In genomic region chr6:52577022-52577777, GRCh38 we compare ENCODE assay signal across 1 cellular context.
A peak's percentile ranks its signal among the peaks of the same experiment; 100 is the strongest.
TF ChIP-seq lines count a peak whose summit lies in the region.

TRAM2 (minus strand) TSS chr6:52577060; CDS start chr6:52576915, 145 bp downstream.

TF ChIP-seq in HepG2, 621 proteins besides CTCF, POLR2A, EP300 and RAD21 (continued from another document and continues in another):
- TF ChIP-seq GPN1 (CRISPR knock-in tag; IDR thresholded peaks at IDR 0.05; ENCODE audit: borderline replicate concordance): peak; percentile 62; the same call in 1 of the 2 replicates
- TF ChIP-seq ZFP82 (CRISPR knock-in tag; IDR thresholded peaks at IDR 0.05; ENCODE audit: borderline replicate concordance): peak; percentile 97; the same call in 1 of the 2 replicates
- TF ChIP-seq ZNF75D (CRISPR knock-in tag; IDR thresholded peaks at IDR 0.05; ENCODE audit: borderline replicate concordance): no peak
- TF ChIP-seq, protein P1, sequence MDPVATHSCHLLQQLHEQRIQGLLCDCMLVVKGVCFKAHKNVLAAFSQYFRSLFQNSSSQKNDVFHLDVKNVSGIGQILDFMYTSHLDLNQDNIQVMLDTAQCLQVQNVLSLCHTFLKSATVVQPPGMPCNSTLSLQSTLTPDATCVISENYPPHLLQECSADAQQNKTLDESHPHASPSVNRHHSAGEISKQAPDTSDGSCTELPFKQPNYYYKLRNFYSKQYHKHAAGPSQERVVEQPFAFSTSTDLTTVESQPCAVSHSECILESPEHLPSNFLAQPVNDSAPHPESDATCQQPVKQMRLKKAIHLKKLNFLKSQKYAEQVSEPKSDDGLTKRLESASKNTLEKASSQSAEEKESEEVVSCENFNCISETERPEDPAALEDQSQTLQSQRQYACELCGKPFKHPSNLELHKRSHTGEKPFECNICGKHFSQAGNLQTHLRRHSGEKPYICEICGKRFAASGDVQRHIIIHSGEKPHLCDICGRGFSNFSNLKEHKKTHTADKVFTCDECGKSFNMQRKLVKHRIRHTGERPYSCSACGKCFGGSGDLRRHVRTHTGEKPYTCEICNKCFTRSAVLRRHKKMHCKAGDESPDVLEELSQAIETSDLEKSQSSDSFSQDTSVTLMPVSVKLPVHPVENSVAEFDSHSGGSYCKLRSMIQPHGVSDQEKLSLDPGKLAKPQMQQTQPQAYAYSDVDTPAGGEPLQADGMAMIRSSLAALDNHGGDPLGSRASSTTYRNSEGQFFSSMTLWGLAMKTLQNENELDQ (CRISPR knock-in tag; IDR thresholded peaks at IDR 0.05; ENCODE audit: borderline replicate concordance): no peak
- TF ChIP-seq CCAR2 (optimal IDR thresholded peaks at IDR 0.05; ENCODE audit: low read depth, low read length): no peak
- peak; percentile 38 for TF ChIP-seq JARID2 (CRISPR knock-in tag; IDR thresholded peaks at IDR 0.05; ENCODE audit: insufficient replicate concordance)
- no peak for TF ChIP-seq BHLHE40 (IDR thresholded peaks at IDR 0.05; ENCODE audit: low read length)
- 0 out of 2 replicates have a peak, but pooled peaks have one; percentile 24 for TF ChIP-seq ZNF572 (CRISPR knock-in tag; IDR thresholded peaks at IDR 0.05)
- TF ChIP-seq FOSL2 (CRISPR knock-in tag; IDR thresholded peaks at IDR 0.05): peak; percentile 25; the same call in 1 of the 2 replicates
- TF ChIP-seq, protein P2, sequence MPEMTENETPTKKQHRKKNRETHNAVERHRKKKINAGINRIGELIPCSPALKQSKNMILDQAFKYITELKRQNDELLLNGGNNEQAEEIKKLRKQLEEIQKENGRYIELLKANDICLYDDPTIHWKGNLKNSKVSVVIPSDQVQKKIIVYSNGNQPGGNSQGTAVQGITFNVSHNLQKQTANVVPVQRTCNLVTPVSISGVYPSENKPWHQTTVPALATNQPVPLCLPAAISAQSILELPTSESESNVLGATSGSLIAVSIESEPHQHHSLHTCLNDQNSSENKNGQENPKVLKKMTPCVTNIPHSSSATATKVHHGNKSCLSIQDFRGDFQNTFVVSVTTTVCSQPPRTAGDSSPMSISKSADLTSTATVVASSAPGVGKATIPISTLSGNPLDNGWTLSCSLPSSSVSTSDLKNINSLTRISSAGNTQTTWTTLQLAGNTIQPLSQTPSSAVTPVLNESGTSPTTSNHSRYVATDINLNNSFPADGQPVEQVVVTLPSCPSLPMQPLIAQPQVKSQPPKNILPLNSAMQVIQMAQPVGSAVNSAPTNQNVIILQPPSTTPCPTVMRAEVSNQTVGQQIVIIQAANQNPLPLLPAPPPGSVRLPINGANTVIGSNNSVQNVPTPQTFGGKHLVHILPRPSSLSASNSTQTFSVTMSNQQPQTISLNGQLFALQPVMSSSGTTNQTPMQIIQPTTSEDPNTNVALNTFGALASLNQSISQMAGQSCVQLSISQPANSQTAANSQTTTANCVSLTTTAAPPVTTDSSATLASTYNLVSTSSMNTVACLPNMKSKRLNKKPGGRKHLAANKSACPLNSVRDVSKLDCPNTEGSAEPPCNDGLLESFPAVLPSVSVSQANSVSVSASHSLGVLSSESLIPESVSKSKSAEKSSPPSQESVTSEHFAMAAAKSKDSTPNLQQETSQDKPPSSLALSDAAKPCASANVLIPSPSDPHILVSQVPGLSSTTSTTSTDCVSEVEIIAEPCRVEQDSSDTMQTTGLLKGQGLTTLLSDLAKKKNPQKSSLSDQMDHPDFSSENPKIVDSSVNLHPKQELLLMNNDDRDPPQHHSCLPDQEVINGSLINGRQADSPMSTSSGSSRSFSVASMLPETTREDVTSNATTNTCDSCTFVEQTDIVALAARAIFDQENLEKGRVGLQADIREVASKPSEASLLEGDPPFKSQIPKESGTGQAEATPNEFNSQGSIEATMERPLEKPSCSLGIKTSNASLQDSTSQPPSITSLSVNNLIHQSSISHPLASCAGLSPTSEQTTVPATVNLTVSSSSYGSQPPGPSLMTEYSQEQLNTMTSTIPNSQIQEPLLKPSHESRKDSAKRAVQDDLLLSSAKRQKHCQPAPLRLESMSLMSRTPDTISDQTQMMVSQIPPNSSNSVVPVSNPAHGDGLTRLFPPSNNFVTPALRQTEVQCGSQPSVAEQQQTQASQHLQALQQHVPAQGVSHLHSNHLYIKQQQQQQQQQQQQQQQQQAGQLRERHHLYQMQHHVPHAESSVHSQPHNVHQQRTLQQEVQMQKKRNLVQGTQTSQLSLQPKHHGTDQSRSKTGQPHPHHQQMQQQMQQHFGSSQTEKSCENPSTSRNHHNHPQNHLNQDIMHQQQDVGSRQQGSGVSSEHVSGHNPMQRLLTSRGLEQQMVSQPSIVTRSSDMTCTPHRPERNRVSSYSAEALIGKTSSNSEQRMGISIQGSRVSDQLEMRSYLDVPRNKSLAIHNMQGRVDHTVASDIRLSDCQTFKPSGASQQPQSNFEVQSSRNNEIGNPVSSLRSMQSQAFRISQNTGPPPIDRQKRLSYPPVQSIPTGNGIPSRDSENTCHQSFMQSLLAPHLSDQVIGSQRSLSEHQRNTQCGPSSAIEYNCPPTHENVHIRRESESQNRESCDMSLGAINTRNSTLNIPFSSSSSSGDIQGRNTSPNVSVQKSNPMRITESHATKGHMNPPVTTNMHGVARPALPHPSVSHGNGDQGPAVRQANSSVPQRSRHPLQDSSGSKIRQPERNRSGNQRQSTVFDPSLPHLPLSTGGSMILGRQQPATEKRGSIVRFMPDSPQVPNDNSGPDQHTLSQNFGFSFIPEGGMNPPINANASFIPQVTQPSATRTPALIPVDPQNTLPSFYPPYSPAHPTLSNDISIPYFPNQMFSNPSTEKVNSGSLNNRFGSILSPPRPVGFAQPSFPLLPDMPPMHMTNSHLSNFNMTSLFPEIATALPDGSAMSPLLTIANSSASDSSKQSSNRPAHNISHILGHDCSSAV (CRISPR knock-in tag; IDR thresholded peaks at IDR 0.05; ENCODE audit: borderline replicate concordance): no peak
- TF ChIP-seq ATF3 (CRISPR knock-in tag; IDR thresholded peaks at IDR 0.05): peak; percentile 11; the same call in 1 of the 2 replicates
- TF ChIP-seq ARID5B (CRISPR knock-in tag; IDR thresholded peaks at IDR 0.05): peak; percentile 12; the same call in 1 of the 2 replicates
- peak; percentile 31 for TF ChIP-seq TARDBP (CRISPR knock-in tag; IDR thresholded peaks at IDR 0.05)
- TF ChIP-seq MYC (CRISPR knock-in tag; IDR thresholded peaks at IDR 0.05; ENCODE audit: borderline replicate concordance): peak; percentile 48; the same call in 1 of the 2 replicates
- peak; percentile 87 for TF ChIP-seq HNRNPK (IDR thresholded peaks at IDR 0.05; ENCODE audit: low read depth, low read length, poor library complexity, severe bottlenecking)
- TF ChIP-seq PTBP1 (IDR thresholded peaks at IDR 0.05; ENCODE audit: low read depth, low read length, poor library complexity, severe bottlenecking): peak; percentile 45
- TF ChIP-seq FOXA1 (IDR thresholded peaks at IDR 0.05): no peak
- TF ChIP-seq FOXA1 (CRISPR knock-in tag; IDR thresholded peaks at IDR 0.05): peak; percentile 15; the same call in 1 of the 2 replicates
- TF ChIP-seq, protein P3, sequence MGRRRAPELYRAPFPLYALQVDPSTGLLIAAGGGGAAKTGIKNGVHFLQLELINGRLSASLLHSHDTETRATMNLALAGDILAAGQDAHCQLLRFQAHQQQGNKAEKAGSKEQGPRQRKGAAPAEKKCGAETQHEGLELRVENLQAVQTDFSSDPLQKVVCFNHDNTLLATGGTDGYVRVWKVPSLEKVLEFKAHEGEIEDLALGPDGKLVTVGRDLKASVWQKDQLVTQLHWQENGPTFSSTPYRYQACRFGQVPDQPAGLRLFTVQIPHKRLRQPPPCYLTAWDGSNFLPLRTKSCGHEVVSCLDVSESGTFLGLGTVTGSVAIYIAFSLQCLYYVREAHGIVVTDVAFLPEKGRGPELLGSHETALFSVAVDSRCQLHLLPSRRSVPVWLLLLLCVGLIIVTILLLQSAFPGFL (CRISPR knock-in tag; IDR thresholded peaks at IDR 0.05): 0 out of 2 replicates have a peak, but pooled peaks have one; percentile 74
- TF ChIP-seq RBFOX2 (IDR thresholded peaks at IDR 0.05; ENCODE audit: low read depth, low read length): peak; percentile 98
- peak; percentile 82 for TF ChIP-seq ETV5 (CRISPR knock-in tag; IDR thresholded peaks at IDR 0.05; ENCODE audit: borderline replicate concordance)
- TF ChIP-seq IKZF5 (CRISPR knock-in tag; IDR thresholded peaks at IDR 0.05): peak; percentile 57; the same call in 1 of the 2 replicates
- no peak for TF ChIP-seq FOXJ3 (CRISPR knock-in tag; IDR thresholded peaks at IDR 0.05; ENCODE audit: borderline replicate concordance)
- peak; percentile 81; the same call in 1 of the 2 replicates for TF ChIP-seq SALL1 (CRISPR knock-in tag; IDR thresholded peaks at IDR 0.05)
- TF ChIP-seq ZNF724P (CRISPR knock-in tag; IDR thresholded peaks at IDR 0.05; ENCODE audit: borderline replicate concordance): peak; percentile 60; the same call in 1 of the 2 replicates
- TF ChIP-seq, protein P4, sequence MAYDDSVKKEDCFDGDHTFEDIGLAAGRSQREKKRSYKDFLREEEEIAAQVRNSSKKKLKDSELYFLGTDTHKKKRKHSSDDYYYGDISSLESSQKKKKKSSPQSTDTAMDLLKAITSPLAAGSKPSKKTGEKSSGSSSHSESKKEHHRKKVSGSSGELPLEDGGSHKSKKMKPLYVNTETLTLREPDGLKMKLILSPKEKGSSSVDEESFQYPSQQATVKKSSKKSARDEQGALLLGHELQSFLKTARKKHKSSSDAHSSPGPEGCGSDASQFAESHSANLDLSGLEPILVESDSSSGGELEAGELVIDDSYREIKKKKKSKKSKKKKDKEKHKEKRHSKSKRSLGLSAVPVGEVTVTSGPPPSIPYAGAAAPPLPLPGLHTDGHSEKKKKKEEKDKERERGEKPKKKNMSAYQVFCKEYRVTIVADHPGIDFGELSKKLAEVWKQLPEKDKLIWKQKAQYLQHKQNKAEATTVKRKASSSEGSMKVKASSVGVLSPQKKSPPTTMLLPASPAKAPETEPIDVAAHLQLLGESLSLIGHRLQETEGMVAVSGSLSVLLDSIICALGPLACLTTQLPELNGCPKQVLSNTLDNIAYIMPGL (CRISPR knock-in tag; IDR thresholded peaks at IDR 0.05; ENCODE audit: borderline replicate concordance in 1 of 2, low read depth in 1 of 2): peak; percentile 55 to 57; a peak in 2 of 4 replicates
- peak; percentile 86 for TF ChIP-seq GABPB1 (CRISPR knock-in tag; IDR thresholded peaks at IDR 0.05)
- TF ChIP-seq POLR2AphosphoS2 (IDR thresholded peaks at IDR 0.05; ENCODE audit: low read depth, low read length): no peak
- TF ChIP-seq YEATS2 (CRISPR knock-in tag; IDR thresholded peaks at IDR 0.05; ENCODE audit: borderline replicate concordance): 0 out of 2 replicates have a peak, but pooled peaks have one; percentile 15
- no peak for TF ChIP-seq FOXK1 (CRISPR knock-in tag; IDR thresholded peaks at IDR 0.05; ENCODE audit: borderline replicate concordance, low read depth)
- peak; percentile 90; the same call in 1 of the 2 replicates for TF ChIP-seq MEIS2 (CRISPR knock-in tag; IDR thresholded peaks at IDR 0.05)
- peak; percentile 82; the same call in 1 of the 2 replicates for TF ChIP-seq ZBTB1 (CRISPR knock-in tag; IDR thresholded peaks at IDR 0.05; ENCODE audit: borderline replicate concordance)
- peak; percentile 44; the same call in 1 of the 2 replicates for TF ChIP-seq ZBTB38 (CRISPR knock-in tag; IDR thresholded peaks at IDR 0.05)
- peak; percentile 88 for TF ChIP-seq XRCC5 (optimal IDR thresholded peaks at IDR 0.05; ENCODE audit: low read length)
- no peak for TF ChIP-seq NONO (IDR thresholded peaks at IDR 0.05)
- peak; percentile 69; the same call in 1 of the 2 replicates for TF ChIP-seq NONO (CRISPR knock-in tag; conservative IDR thresholded peaks at IDR 0.05)
- TF ChIP-seq TCF12 (IDR thresholded peaks at IDR 0.05): no peak
- TF ChIP-seq TCF12 (CRISPR knock-in tag; IDR thresholded peaks at IDR 0.05): peak; percentile 94; the same call in 1 of the 2 replicates
- TF ChIP-seq ZNF576 (CRISPR knock-in tag; IDR thresholded peaks at IDR 0.05): no peak
